In genomic region chr19:6417713-6418561, GRCh38 we compare ENCODE assay signal across 3 cellular contexts.
TF ChIP-seq lines count a peak whose summit lies in the region.

No MANE protein-coding gene starts in this region.

TF ChIP-seq in A549, 52 proteins besides CTCF, POLR2A, EP300 and RAD21 (continued from another document):
- TF ChIP-seq PHF8 (IDR thresholded peaks at IDR 0.05; ENCODE audit: borderline replicate concordance, low read depth) = no peak
- TF ChIP-seq HDAC2 (IDR thresholded peaks at IDR 0.05) = no peak
- no peak for TF ChIP-seq NR3C1 (IDR thresholded peaks at IDR 0.05)
- TF ChIP-seq SMC3 (IDR thresholded peaks at IDR 0.05) = no peak; the same call in 2 of the 3 replicates
- TF ChIP-seq REST (IDR thresholded peaks at IDR 0.05) = no peak
- no peak for TF ChIP-seq RNF2 (IDR thresholded peaks at IDR 0.05; ENCODE audit: borderline replicate concordance, low read depth)
- no peak for TF ChIP-seq RFX5 (IDR thresholded peaks at IDR 0.05)
- TF ChIP-seq ZSCAN20 (CRISPR knock-in tag; IDR thresholded peaks at IDR 0.05) = no peak

TF ChIP-seq in Ishikawa, 13 proteins besides CTCF, POLR2A, EP300 and RAD21:
- no peak for TF ChIP-seq REST (IDR thresholded peaks at IDR 0.05; ENCODE audit: low read depth)
- 0 out of 2 replicates have a peak, but pooled peaks have one; percentile 27 for TF ChIP-seq ZBTB7A (IDR thresholded peaks at IDR 0.05; ENCODE audit: low read depth)
- no peak for TF ChIP-seq TCF12 (IDR thresholded peaks at IDR 0.05; ENCODE audit: low read depth)
TF ChIP-seq in Ishikawa: peak in this region for 1.

TF ChIP-seq in liver, 16 proteins besides CTCF, POLR2A, EP300 and RAD21 (continued from another document):
- no peak for TF ChIP-seq GABPA (IDR thresholded peaks at IDR 0.05 in 1 of 2, conservative IDR thresholded peaks at IDR 0.05 in 1 of 2)
- no peak for TF ChIP-seq EGR1 (IDR thresholded peaks at IDR 0.05; ENCODE audit: low read depth in 2 of 2)
- TF ChIP-seq RXRA (IDR thresholded peaks at IDR 0.05) = no peak
- no peak for TF ChIP-seq YY1 (IDR thresholded peaks at IDR 0.05)
- TF ChIP-seq SP1 (IDR thresholded peaks at IDR 0.05) = no peak
- no peak for TF ChIP-seq NR2F2 (IDR thresholded peaks at IDR 0.05)
- no peak for TF ChIP-seq MAX (IDR thresholded peaks at IDR 0.05)
- TF ChIP-seq ATF3 (IDR thresholded peaks at IDR 0.05) = no peak
- no peak for TF ChIP-seq HNF4A (conservative IDR thresholded peaks at IDR 0.05)
- TF ChIP-seq HNF4G (IDR thresholded peaks at IDR 0.05) = no peak
- no peak for TF ChIP-seq FOXA1 (IDR thresholded peaks at IDR 0.05)
- TF ChIP-seq JUND (IDR thresholded peaks at IDR 0.05) = no peak
- no peak for TF ChIP-seq TAF1 (conservative IDR thresholded peaks at IDR 0.05)
- no peak for TF ChIP-seq FOXA2 (IDR thresholded peaks at IDR 0.05)
